ENCODE assay signal across 13 cellular contexts in genomic region chr17:57454729-57455062, GRCh38.
DNase-seq lines count a peak whose midpoint lies in the region; ATAC-seq and TF ChIP-seq lines count a peak whose summit lies in the region.
"Had no signal": no experiment of that assay in that cellular context is flagged by ENCODE, and none has a peak within 500 bp of the region (broad histone marks: within the 10 kb centered on the region; RNA-seq: fewer than 3 reads in every experiment).

No MANE protein-coding gene starts in this region.

- POLR2A ChIA-PET in activated B cell treated with CpG ODN at 0.5 μM for 24 hours (lab: Charles Lee), result interaction anchor here (0.8 to 1.3 kb wide), 5 partner anchors 10 to 97 kb away, joined by 3 to 6 read pairs (median 4); no protein-coding TSS in a partner anchor

- H3K27ac Mint-ChIP-seq in activated CD8-positive, alpha-beta memory T cell treated with anti-CD3 and anti-CD28 coated beads, Interleukin-2, amount 10 ng/mL, durations not matched to agents 7 days and 5 days, result peak overlapping the region; percentile 96
- H3K27ac Mint-ChIP-seq in activated B cell treated with CpG ODN at 0.5 μM for 24 hours, result peak overlapping the region; percentile 69
- H3K27ac Mint-ChIP-seq in stimulated activated effector memory CD8-positive, alpha-beta T cell treated with anti-CD3 and anti-CD28 coated beads, Interleukin-12 subunit alpha, Interleukin-12 subunit beta, amount 100 ng/mL, for 72 hours, result peak overlapping the region; percentile 93

- WGBS in hepatocyte (ENCODE audit: low lambda C conversion rate, missing lambda C conversion rate), result 100% methylated on average over 5 of the region's 5 CpGs
- 80 to 84% methylated on average over 4 to 5 of the region's 5 CpGs for WGBS in body of pancreas, 2 donors

- peak; percentile 22 for ATAC-seq in activated CD8-positive, alpha-beta memory T cell treated with anti-CD3 and anti-CD28 coated beads, Interleukin-2, amount 10 ng/mL, durations not matched to agents 7 days and 5 days
- no peak for ATAC-seq in activated B cell treated with CpG ODN at 0.5 μM for 24 hours (ENCODE audit: low read depth)
- ATAC-seq in stimulated activated effector memory CD8-positive, alpha-beta T cell treated with anti-CD3 and anti-CD28 coated beads, Interleukin-12 subunit alpha, Interleukin-12 subunit beta, amount 100 ng/mL, for 72 hours, result no peak
- no peak for ATAC-seq in body of pancreas
- ATAC-seq: gastrocnemius medialis had no signal

- H3K27ac ChIP-seq in hepatocyte (peak overlapping the region; percentile 34), body of pancreas (no peak overlapping the region)
- H3K27ac ChIP-seq: uterus had no signal

- H3K4me1 ChIP-seq in hepatocyte (ENCODE audit: insufficient read depth) (no peaks in the 10 kb centered on the region), body of pancreas (no peaks in the 10 kb centered on the region)
- H3K4me1 ChIP-seq: uterus had no signal

- H3K36me3 Mint-ChIP-seq in activated CD8-positive, alpha-beta memory T cell treated with anti-CD3 and anti-CD28 coated beads, Interleukin-2, amount 10 ng/mL, durations not matched to agents 7 days and 5 days, result peaks cover 16% of the 10 kb centered on the region
- H3K36me3 Mint-ChIP-seq in activated B cell treated with CpG ODN at 0.5 μM for 24 hours (ENCODE audit: low read depth), result peaks cover 12% of the 10 kb centered on the region
- peaks cover 19% of the 10 kb centered on the region for H3K36me3 Mint-ChIP-seq in stimulated activated effector memory CD8-positive, alpha-beta T cell treated with anti-CD3 and anti-CD28 coated beads, Interleukin-12 subunit alpha, Interleukin-12 subunit beta, amount 100 ng/mL, for 72 hours

- CTCF ChIA-PET in activated CD8-positive, alpha-beta memory T cell treated with anti-CD3 and anti-CD28 coated beads, Interleukin-2, amount 10 ng/mL, durations not matched to agents 7 days and 5 days (lab: Charles Lee), result interaction anchor here (0.7 to 2.8 kb wide), 9 partner anchors 13 to 293 kb away, joined by 3 to 26 read pairs (median 4); no protein-coding TSS in a partner anchor
- CTCF ChIA-PET in activated B cell treated with CpG ODN at 0.5 μM for 24 hours (lab: Charles Lee), result interaction anchor here (0.6 to 1.7 kb wide), 3 partner anchors 204 to 217 kb away, joined by 3 to 6 read pairs (median 5); no protein-coding TSS in a partner anchor

- intact Hi-C loops in activated B cell treated with CpG ODN at 0.5 μM for 24 hours (cut with micrococcal nuclease), result no loop called here
- intact Hi-C loops in body of pancreas (cut with DNase I), result no loop called here

- no peaks in the 10 kb centered on the region for H3K27me3 Mint-ChIP-seq in activated CD8-positive, alpha-beta memory T cell treated with anti-CD3 and anti-CD28 coated beads, Interleukin-2, amount 10 ng/mL, durations not matched to agents 7 days and 5 days
- no peaks in the 10 kb centered on the region for H3K27me3 Mint-ChIP-seq in activated B cell treated with CpG ODN at 0.5 μM for 24 hours

- H3K36me3 ChIP-seq in hepatocyte (replicated peaks; ENCODE audit: insufficient read depth, low read depth) (no peaks in the 10 kb centered on the region), body of pancreas (replicated peaks in 1 of 2; ENCODE audit: insufficient read depth in 1 of 2, low read depth in 2 of 2) (no peaks in the 10 kb centered on the region)
- H3K36me3 ChIP-seq: gastrocnemius medialis, uterus had no signal

- H3K9me2 ChIP-seq in hepatocyte (replicated peaks; ENCODE audit: insufficient read depth), result no peaks in the 10 kb centered on the region

- no peak for TF ChIP-seq POLR2A in body of pancreas (IDR thresholded peaks at IDR 0.05)

- no peaks in the 10 kb centered on the region for H3K9me3 Mint-ChIP-seq in activated CD8-positive, alpha-beta memory T cell treated with anti-CD3 and anti-CD28 coated beads, Interleukin-2, amount 10 ng/mL, durations not matched to agents 7 days and 5 days (ENCODE audit: low read depth)
- no peaks in the 10 kb centered on the region for H3K9me3 Mint-ChIP-seq in activated B cell treated with CpG ODN at 0.5 μM for 24 hours
- no peaks in the 10 kb centered on the region for H3K9me3 Mint-ChIP-seq in stimulated activated effector memory CD8-positive, alpha-beta T cell treated with anti-CD3 and anti-CD28 coated beads, Interleukin-12 subunit alpha, Interleukin-12 subunit beta, amount 100 ng/mL, for 72 hours
- H3K9me3 Mint-ChIP-seq: nephron progenitor cell had no signal

- no peak overlapping the region for H3K4me2 ChIP-seq in hepatocyte

- peak overlapping the region; percentile 57 for H3K4me3 Mint-ChIP-seq in activated CD8-positive, alpha-beta memory T cell treated with anti-CD3 and anti-CD28 coated beads, Interleukin-2, amount 10 ng/mL, durations not matched to agents 7 days and 5 days
- no peak overlapping the region for H3K4me3 Mint-ChIP-seq in activated B cell treated with CpG ODN at 0.5 μM for 24 hours
- peak overlapping the region; percentile 63 for H3K4me3 Mint-ChIP-seq in stimulated activated effector memory CD8-positive, alpha-beta T cell treated with anti-CD3 and anti-CD28 coated beads, Interleukin-12 subunit alpha, Interleukin-12 subunit beta, amount 100 ng/mL, for 72 hours
- H3K4me3 Mint-ChIP-seq: nephron progenitor cell had no signal

- H2AFZ ChIP-seq in hepatocyte, result no peak overlapping the region

- peaks cover 31% of the 10 kb centered on the region for H3K79me2 ChIP-seq in hepatocyte

- no peak for DNase-seq in activated CD8-positive, alpha-beta memory T cell treated with anti-CD3 and anti-CD28 coated beads, Interleukin-2, amount 10 ng/mL, durations not matched to agents 7 days and 5 days
- no peak for DNase-seq in activated CD8-positive, alpha-beta memory T cell treated with anti-CD3 and anti-CD28 coated beads for 24 hours
- no peak for DNase-seq in activated B cell treated with CpG ODN at 0.5 μM for 24 hours
- no peak for DNase-seq in hepatocyte (ENCODE audit: low spot score)
- no peak for DNase-seq in stimulated activated effector memory CD8-positive, alpha-beta T cell treated with anti-CD3 and anti-CD28 coated beads, Interleukin-12 subunit alpha, Interleukin-12 subunit beta, amount 100 ng/mL, for 72 hours (ENCODE audit: low spot score in 2 of 2)
- DNase-seq in ecto neural progenitor cell (ENCODE audit: low spot score), result no peak
- no peak for DNase-seq in body of pancreas
- no peak for DNase-seq in Ammon's horn (ENCODE audit: low spot score)
- DNase-seq: ACHN, gastrocnemius medialis, kidney glomerular epithelial cell, nephron progenitor cell, uterus had no signal

- no peak for TF ChIP-seq CTCF in activated B cell treated with CpG ODN at 0.5 μM for 24 hours (IDR thresholded peaks at IDR 0.05)
- TF ChIP-seq CTCF in hepatocyte (IDR thresholded peaks at IDR 0.05; ENCODE audit: poor library complexity), result no peak
- TF ChIP-seq CTCF in body of pancreas (IDR thresholded peaks at IDR 0.05), result no peak

- peaks cover 70% of the 10 kb centered on the region for H3K4me1 Mint-ChIP-seq in activated CD8-positive, alpha-beta memory T cell treated with anti-CD3 and anti-CD28 coated beads, Interleukin-2, amount 10 ng/mL, durations not matched to agents 7 days and 5 days
- H3K4me1 Mint-ChIP-seq in activated B cell treated with CpG ODN at 0.5 μM for 24 hours, result peaks cover 49% of the 10 kb centered on the region
- peaks cover 78% of the 10 kb centered on the region for H3K4me1 Mint-ChIP-seq in stimulated activated effector memory CD8-positive, alpha-beta T cell treated with anti-CD3 and anti-CD28 coated beads, Interleukin-12 subunit alpha, Interleukin-12 subunit beta, amount 100 ng/mL, for 72 hours

- no peaks in the 10 kb centered on the region for H3K9me3 ChIP-seq in hepatocyte (ENCODE audit: low read depth)
- no peaks in the 10 kb centered on the region for H3K9me3 ChIP-seq in body of pancreas
- H3K9me3 ChIP-seq: gastrocnemius medialis, uterus had no signal

- H3K27me3 ChIP-seq in hepatocyte, result no peaks in the 10 kb centered on the region
- H3K27me3 ChIP-seq in body of pancreas, result no peaks in the 10 kb centered on the region
- H3K27me3 ChIP-seq: gastrocnemius medialis, uterus had no signal

- no peaks in the 10 kb centered on the region for H4K20me1 ChIP-seq in hepatocyte (ENCODE audit: insufficient read depth, poor library complexity, severe bottlenecking)

- H3K4me3 ChIP-seq in hepatocyte (no peak overlapping the region), body of pancreas (no peak overlapping the region)
- H3K4me3 ChIP-seq: gastrocnemius medialis, uterus had no signal
